18 cellular contexts compared by ENCODE assay signal in the genomic region with DNA sequence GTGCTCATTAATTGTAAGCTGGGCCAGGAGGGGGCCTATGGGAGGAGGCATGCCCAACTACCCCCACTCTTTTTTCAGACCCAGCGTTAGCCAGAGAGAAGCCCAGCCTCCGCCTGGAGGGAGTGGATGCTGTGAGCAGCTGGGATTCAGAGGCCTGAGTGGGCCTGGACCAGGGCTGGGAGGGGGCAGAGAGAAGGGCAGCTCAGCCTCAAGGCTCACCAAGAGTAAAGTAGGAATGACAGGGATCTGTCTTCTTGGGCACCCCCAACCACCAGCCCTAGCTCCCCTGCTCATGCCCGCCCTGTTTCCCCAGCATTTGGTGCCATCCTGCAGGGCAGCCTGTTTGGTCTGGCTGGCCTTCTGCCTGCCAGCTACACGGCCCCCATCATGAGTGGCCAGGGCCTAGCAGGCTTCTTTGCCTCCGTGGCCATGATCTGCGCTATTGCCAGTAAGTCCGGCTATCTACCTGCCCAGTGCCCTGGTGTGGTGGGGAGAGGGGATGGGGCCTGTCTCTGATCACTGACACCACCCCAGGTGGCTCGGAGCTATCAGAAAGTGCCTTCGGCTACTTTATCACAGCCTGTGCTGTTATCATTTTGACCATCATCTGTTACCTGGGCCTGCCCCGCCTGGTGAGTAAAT. TPM values are rescaled to one million over a fixed set of nuclear protein-coding genes. Genes with fewer than 3 reads are reported as not detected.
"Had no signal": no experiment of that assay in that cellular context is flagged by ENCODE, and none has a peak within 500 bp of the region (broad histone marks: within the 10 kb centered on the region; RNA-seq: fewer than 3 reads in every experiment).

No MANE protein-coding gene starts in this region.

- H2AFZ ChIP-seq: parathyroid adenoma had no signal

- DNase-seq: activated CD4-positive, alpha-beta T cell treated with anti-CD3 and anti-CD28 coated beads for 36 hours; activated CD8-positive, alpha-beta memory T cell treated with anti-CD3 and anti-CD28 coated beads, Interleukin-2, amount 50 U/mL, for 4 hours; activated CD8-positive, alpha-beta T cell treated with anti-CD3 and anti-CD28 coated beads for 36 hours; activated naive CD4-positive, alpha-beta T cell; erythroblast; glutamatergic neuron; mesendoderm; stimulated activated CD4-positive, alpha-beta T cell treated with anti-CD3 and anti-CD28 coated beads, Interleukin-2, amount 100 ng/mL, for 48 hours; T-cell; T1000; thyroid gland; uterus; WERI-Rb-1 had no signal

- H3K27me3 ChIP-seq: thyroid gland, uterus had no signal

- H3K27ac Mint-ChIP-seq: activated CD4-positive, alpha-beta T cell treated with anti-CD3 and anti-CD28 coated beads for 36 hours; activated CD8-positive, alpha-beta T cell treated with anti-CD3 and anti-CD28 coated beads for 36 hours; activated T-helper 1 cell treated with anti-CD3 and anti-CD28 coated beads, Interleukin-12 subunit alpha, Interleukin-12 subunit beta, Interleukin-2, Interleukin-4 antibody, amounts not matched to agents 30 ng/mL and 10 ng/mL and 1 ng/mL, durations not matched to agents 14 hours and 24 hours and 36 hours; stimulated activated naive CD8-positive, alpha-beta T cell treated with anti-CD3 and anti-CD28 coated beads, Interleukin-15, Interleukin-2, amounts not matched to agents 100 ng/mL and 50 ng/mL, for 24 hours; T-cell had no signal

- H3K36me3 ChIP-seq: uterus had no signal

- H3K27ac ChIP-seq: parathyroid adenoma, SK-N-MC, WERI-Rb-1 had no signal

- H3K4me3 Mint-ChIP-seq: activated CD4-positive, alpha-beta T cell treated with anti-CD3 and anti-CD28 coated beads for 36 hours; activated CD8-positive, alpha-beta T cell treated with anti-CD3 and anti-CD28 coated beads for 36 hours; activated T-helper 1 cell treated with anti-CD3 and anti-CD28 coated beads, Interleukin-12 subunit alpha, Interleukin-12 subunit beta, Interleukin-2, Interleukin-4 antibody, amounts not matched to agents 30 ng/mL and 10 ng/mL and 1 ng/mL, durations not matched to agents 14 hours and 24 hours and 36 hours; central memory CD8-positive, alpha-beta T cell; stimulated activated naive CD8-positive, alpha-beta T cell treated with anti-CD3 and anti-CD28 coated beads, Interleukin-15, Interleukin-2, amounts not matched to agents 100 ng/mL and 50 ng/mL, for 24 hours; T-cell had no signal

- H3K36me3 Mint-ChIP-seq: T-cell had no signal

- H3K79me2 ChIP-seq: parathyroid adenoma had no signal

- H3K9me3 Mint-ChIP-seq: activated CD8-positive, alpha-beta T cell treated with anti-CD3 and anti-CD28 coated beads for 36 hours; activated T-helper 1 cell treated with anti-CD3 and anti-CD28 coated beads, Interleukin-12 subunit alpha, Interleukin-12 subunit beta, Interleukin-2, Interleukin-4 antibody, amounts not matched to agents 30 ng/mL and 10 ng/mL and 1 ng/mL, durations not matched to agents 14 hours and 24 hours and 36 hours; central memory CD8-positive, alpha-beta T cell; stimulated activated naive CD8-positive, alpha-beta T cell treated with anti-CD3 and anti-CD28 coated beads, Interleukin-15, Interleukin-2, amounts not matched to agents 100 ng/mL and 50 ng/mL, for 24 hours; T-cell had no signal

- H3K9me3 ChIP-seq: thyroid gland, uterus had no signal

- H3K4me3 ChIP-seq: SK-N-MC, thyroid gland, uterus had no signal

- H3K27me3 Mint-ChIP-seq: activated CD4-positive, alpha-beta T cell treated with anti-CD3 and anti-CD28 coated beads for 36 hours; activated CD8-positive, alpha-beta T cell treated with anti-CD3 and anti-CD28 coated beads for 36 hours; central memory CD8-positive, alpha-beta T cell; stimulated activated naive CD8-positive, alpha-beta T cell treated with anti-CD3 and anti-CD28 coated beads, Interleukin-15, Interleukin-2, amounts not matched to agents 100 ng/mL and 50 ng/mL, for 24 hours; T-cell had no signal

- H3K4me1 Mint-ChIP-seq: T-cell had no signal

- ATAC-seq: activated CD4-positive, alpha-beta T cell treated with anti-CD3 and anti-CD28 coated beads for 36 hours; activated CD8-positive, alpha-beta T cell treated with anti-CD3 and anti-CD28 coated beads for 36 hours; T-cell had no signal

RNA-seq across cellular contexts. Expression of gene MYMX, which starts 13.4 kb away (rescaled TPM):
- total RNA-seq: activated CD4-positive, alpha-beta T cell treated with anti-CD3 and anti-CD28 coated beads for 36 hours; activated CD8-positive, alpha-beta T cell treated with anti-CD3 and anti-CD28 coated beads for 36 hours; activated T-helper 1 cell treated with anti-CD3 and anti-CD28 coated beads, Interleukin-12 subunit alpha, Interleukin-12 subunit beta, Interleukin-2, Interleukin-4 antibody, amounts not matched to agents 30 ng/mL and 10 ng/mL and 1 ng/mL, durations not matched to agents 14 hours and 24 hours and 36 hours; T-cell; thyroid gland; uterus had no signal
